ENCODE assay signal across 8 cellular contexts in genomic region chr13:24986826-24987225, GRCh38.
"Had no signal": no experiment of that assay in that cellular context is flagged by ENCODE, and none has a peak within 500 bp of the region (broad histone marks: within the 10 kb centered on the region; RNA-seq: fewer than 3 reads in every experiment).

No MANE protein-coding gene starts in this region.

- H3K4me3 ChIP-seq: GM23338, HAP-1 had no signal

- H3K9me3 Mint-ChIP-seq: GM23338, HFFc6, IgD-negative memory B cell had no signal

- H3K4me2 ChIP-seq: GM23338 had no signal

- H3K27ac Mint-ChIP-seq: GM23338, HFFc6 had no signal

- H3K4me3 Mint-ChIP-seq: GM23338, HFFc6, IgD-negative memory B cell had no signal

- H3K36me3 ChIP-seq: HAP-1 had no signal

- H3K36me3 Mint-ChIP-seq: IgD-negative memory B cell had no signal

- DNase-seq: H7, HFFc6 had no signal

- ATAC-seq: GM23338, HCT116, HepG2 had no signal

- H2AFZ ChIP-seq: GM23338 had no signal

- H3K9me3 ChIP-seq: HAP-1 had no signal

- H3K4me1 ChIP-seq: HAP-1 had no signal

- H3K27ac ChIP-seq: HL-60 had no signal
